Comparison of ENCODE assay signal across 10 cellular contexts in genomic region chr3:147616998-147617619, GRCh38.
DNase-seq lines count a peak whose midpoint lies in the region; ATAC-seq, FAIRE-seq and TF ChIP-seq lines count a peak whose summit lies in the region.
"Had no signal": no experiment of that assay in that cellular context is flagged by ENCODE, and none has a peak within 500 bp of the region (broad histone marks: within the 10 kb centered on the region; RNA-seq: fewer than 3 reads in every experiment).

No MANE protein-coding gene starts in this region.

- TF ChIP-seq CTCF in D721Med (IDR thresholded peaks at IDR 0.05; ENCODE audit: insufficient read depth, missing control alignments) (peak; percentile 73), LNCAP (IDR thresholded peaks at IDR 0.05) (peak; percentile 62), HepG2 (CRISPR knock-in tag; IDR thresholded peaks at IDR 0.05) (peak; percentile 35)

- TF ChIP-seq RAD21 in HepG2 (CRISPR knock-in tag; IDR thresholded peaks at IDR 0.05) = no peak

- H3K4me3 ChIP-seq in HepG2 (replicated peaks in 1 of 3; ENCODE audit: insufficient read depth in 1 of 3, low read depth in 2 of 3, low read length in 3 of 3) (no peak overlapping the region), H7 (ENCODE audit: insufficient read depth, low read depth, low read length) (no peak overlapping the region)
- H3K4me3 ChIP-seq: lung had no signal

- no peak for DNase-seq in D721Med (ENCODE audit: insufficient read length, low spot score)
- peak; percentile 18 for DNase-seq in HepG2 (ENCODE audit: low spot score)
- DNase-seq in H7 = no peak
- DNase-seq in middle frontal gyrus (ENCODE audit: extremely low spot score, low spot score) = no peak
- DNase-seq: activated CD4-positive, alpha-beta T cell treated with anti-CD3 and anti-CD28 coated beads for 4 hours had no signal

- CTCF ChIA-PET in HepG2 (lab: Yijun Ruan, JAX; ENCODE audit: low intra/inter-chr PET ratio, low total read pairs) = no interaction called here

- FAIRE-seq in D721Med (lab: Jason Lieb, UNC) (no peak), TTC549 (lab: Jason Lieb, UNC) (peak; percentile 89), HepG2 (lab: Jason Lieb, UNC) (no peak)

- no peaks in the 10 kb centered on the region for H3K79me2 ChIP-seq in HepG2 (ENCODE audit: insufficient read depth, low read length)

- intact Hi-C loops in HepG2 (cut with micrococcal nuclease; ENCODE audit: unreplicated experiment) = loop anchor here (10.0 kb wide), 1 partner anchor 252 kb away; no protein-coding TSS in a partner anchor

- in situ Hi-C loops in HepG2 (cut with HindIII; ENCODE audit: extremely low pct_ligation_motif_present, low pct_unique_long_range_greater_than_20kb) = no loop called here

- BruUV-seq in HepG2 (replicated peaks; lab: Mats Ljungman, UMichigan) = no TSS peak

- 0% methylated on average over 2 of the region's 2 CpGs for WGBS in HepG2 (ENCODE audit: low lambda C conversion rate)

- H2AFZ ChIP-seq in HepG2 (ENCODE audit: low read length) = no peak overlapping the region

- H3K9me3 ChIP-seq in HepG2 (ENCODE audit: low read length) = no peaks in the 10 kb centered on the region

- TF ChIP-seq EP300 in HepG2 (IDR thresholded peaks at IDR 0.05; ENCODE audit: low read depth in 2 of 2, low read length in 2 of 2) (no peak), HepG2 (CRISPR knock-in tag; IDR thresholded peaks at IDR 0.05; ENCODE audit: borderline replicate concordance) (no peak)

- no peak overlapping the region for H3K4me2 ChIP-seq in HepG2 (ENCODE audit: low read depth, low read length)

- H3K4me1 ChIP-seq in HepG2 (ENCODE audit: insufficient read depth, low read length) = no peaks in the 10 kb centered on the region

- H3K27me3 ChIP-seq in HepG2 (ENCODE audit: control insufficient read depth in 1 of 2, insufficient read depth in 2 of 2, low read length in 2 of 2) (no peaks in the 10 kb centered on the region), H7 (ENCODE audit: control insufficient read depth, insufficient read depth, low read length) (no peaks in the 10 kb centered on the region)

- POLR2A ChIA-PET in HepG2 (lab: Yijun Ruan, JAX) = no interaction called here

- no peak for TF ChIP-seq POLR2A in HepG2 (IDR thresholded peaks at IDR 0.05; ENCODE audit: insufficient read depth in 1 of 2, low read depth in 2 of 2, low read length in 2 of 2)

- no peak overlapping the region for H3K27ac ChIP-seq in HepG2 (ENCODE audit: extremely low read length, insufficient read depth, low read length)

- H3K36me3 ChIP-seq in HepG2 (replicated peaks in 1 of 2; ENCODE audit: control insufficient read depth in 1 of 2, insufficient read depth in 2 of 2, low read length in 2 of 2) (no peaks in the 10 kb centered on the region), H7 (replicated peaks; ENCODE audit: control insufficient read depth, insufficient read depth, low read length) (no peaks in the 10 kb centered on the region)

- H4K20me1 ChIP-seq in HepG2 (ENCODE audit: insufficient read depth, low read length) = no peaks in the 10 kb centered on the region

- ATAC-seq in HepG2 (no peak), HG03439 (IDR thresholded peaks at IDR 0.05; ENCODE audit: unreplicated experiment) (no peak), GM18511 (IDR thresholded peaks at IDR 0.05; ENCODE audit: unreplicated experiment) (no peak)

- H3K9ac ChIP-seq in HepG2 (ENCODE audit: insufficient read depth, low read depth, low read length) = no peak overlapping the region

TF ChIP-seq in HepG2, 621 proteins besides CTCF, POLR2A, EP300 and RAD21:
- TF ChIP-seq CCAR2 (optimal IDR thresholded peaks at IDR 0.05; ENCODE audit: low read depth, low read length) (no peak), STAG1 (CRISPR knock-in tag; IDR thresholded peaks at IDR 0.05) (peak; percentile 33; the same call in 1 of the 2 replicates)
